8 cellular contexts compared by ENCODE assay signal in genomic region chr22:38696606-38697005, GRCh38. TPM values are rescaled to one million over a fixed set of nuclear protein-coding genes. Genes with fewer than 3 reads are reported as not detected.
DNase-seq lines count a peak whose midpoint lies in the region; ATAC-seq and TF ChIP-seq lines count a peak whose summit lies in the region.

No MANE protein-coding gene starts in this region.

- H3K4me1 ChIP-seq in liver (ENCODE audit: control insufficient read depth in 4 of 4, insufficient read depth in 4 of 4, low read length in 3 of 4): peaks cover 8 to 36% (median 29%) of the 10 kb centered on the region in 4 donors

- no peaks in the 10 kb centered on the region for H3K27me3 Mint-ChIP-seq in stimulated activated naive CD8-positive, alpha-beta T cell treated with anti-CD3 and anti-CD28 coated beads, Interleukin-15, amount 100 ng/mL, for 72 hours

- peak overlapping the region; percentile 91 to 98 for H3K4me3 Mint-ChIP-seq in stimulated activated naive CD8-positive, alpha-beta T cell treated with anti-CD3 and anti-CD28 coated beads, Interleukin-15, amount 100 ng/mL, for 72 hours

- no peak overlapping the region for H3K4me3 ChIP-seq in liver (ENCODE audit: low read depth in 1 of 3, low read length in 3 of 3)

- no peaks in the 10 kb centered on the region for H3K9me3 ChIP-seq in liver (ENCODE audit: control insufficient read depth in 4 of 4, low read length in 3 of 4)

- H3K27ac Mint-ChIP-seq in stimulated activated naive CD8-positive, alpha-beta T cell treated with anti-CD3 and anti-CD28 coated beads, Interleukin-15, amount 100 ng/mL, for 72 hours: peak overlapping the region; percentile 66 to 93

- peak; percentile 56 for ATAC-seq in stimulated activated naive CD8-positive, alpha-beta T cell treated with anti-CD3 and anti-CD28 coated beads, Interleukin-15, amount 100 ng/mL, for 72 hours
- ATAC-seq in HG02938 (IDR thresholded peaks at IDR 0.05; ENCODE audit: unreplicated experiment): no peak

- peak overlapping the region; percentile 29 for H3K27ac ChIP-seq in angular gyrus (ENCODE audit: low read depth, low read length)
- peak overlapping the region; percentile 15 to 43 for H3K27ac ChIP-seq in liver (ENCODE audit: low read depth in 1 of 2, low read length in 2 of 2)

- H3K9me3 Mint-ChIP-seq in stimulated activated naive CD8-positive, alpha-beta T cell treated with anti-CD3 and anti-CD28 coated beads, Interleukin-15, amount 100 ng/mL, for 72 hours: no peaks in the 10 kb centered on the region

- H3K9ac ChIP-seq in liver (ENCODE audit: low read depth in 1 of 2, low read length in 2 of 2): no peak overlapping the region

- DNase-seq in CD1c-positive myeloid dendritic cell (ENCODE audit: extremely low spot score): peak; percentile 75
- DNase-seq in NCI-H69 (lab: John Stamatoyannopoulos, UW): peak; percentile 15
- peak; percentile 33 to 60 for DNase-seq in stimulated activated naive CD8-positive, alpha-beta T cell treated with anti-CD3 and anti-CD28 coated beads, Interleukin-15, amount 100 ng/mL, for 72 hours
- DNase-seq in putamen (ENCODE audit: low spot score): no peak
- DNase-seq in DMS79 treated with DMSO at 0.1 percent for 48 hours (lab: John Stamatoyannopoulos, UW): no peak

- WGBS in liver: 64% methylated on average over 1 of the region's 1 CpG

- peaks cover 58% of the 10 kb centered on the region for H3K4me1 Mint-ChIP-seq in stimulated activated naive CD8-positive, alpha-beta T cell treated with anti-CD3 and anti-CD28 coated beads, Interleukin-15, amount 100 ng/mL, for 72 hours

- TF ChIP-seq CTCF in liver (IDR thresholded peaks at IDR 0.05; ENCODE audit: low read depth, low read length, missing input control): no peak

- TF ChIP-seq RAD21 in liver (IDR thresholded peaks at IDR 0.05): no peak

- no peaks in the 10 kb centered on the region for H3K36me3 ChIP-seq in liver (ENCODE audit: control insufficient read depth in 4 of 4, insufficient read depth in 3 of 4, low read depth in 1 of 4, low read length in 3 of 4)

- H3K27me3 ChIP-seq in liver (ENCODE audit: control insufficient read depth in 4 of 4, insufficient read depth in 4 of 4, low read length in 3 of 4): no peaks in the 10 kb centered on the region

TF ChIP-seq in liver, 16 proteins besides CTCF, POLR2A, EP300 and RAD21:
- TF ChIP-seq GABPA (IDR thresholded peaks at IDR 0.05 in 1 of 2, conservative IDR thresholded peaks at IDR 0.05 in 1 of 2): no peak
- TF ChIP-seq HNF4G (IDR thresholded peaks at IDR 0.05): no peak
- TF ChIP-seq JUND (IDR thresholded peaks at IDR 0.05): peak in 1 of 2 donors; percentile 49
- TF ChIP-seq YY1 (IDR thresholded peaks at IDR 0.05): peak; percentile 22
- TF ChIP-seq FOXA1 (IDR thresholded peaks at IDR 0.05): no peak

RNA-seq across cellular contexts. Expression of gene JOSD1, which starts 4.1 kb away (rescaled TPM):
- total RNA-seq in liver: 10 to 100 TPM; 15.6 to 20.6 TPM
- 10 to 100 TPM in 1 of 2 donors, 1 to 10 TPM in 1; 3.4 to 13.8 TPM for polyA plus RNA-seq in liver

RNA-seq across cellular contexts. Expression of gene GTPBP1, which starts 9.1 kb away (rescaled TPM):
- total RNA-seq in liver: 10 to 100 TPM; 24.3 to 56.3 TPM
- 1 to 10 TPM; 5.3 to 7.8 TPM for polyA plus RNA-seq in liver

RNA-seq across cellular contexts. Expression of gene TOMM22, which starts 14.8 kb away (rescaled TPM):
- total RNA-seq in liver: 10 to 100 TPM; 20.2 to 20.8 TPM
- polyA plus RNA-seq in liver: 10 to 100 TPM; 21.9 to 44.3 TPM

RNA-seq across cellular contexts. Expression of gene CBY1, which starts 40.2 kb away (rescaled TPM):
- total RNA-seq in liver: 1 to 10 TPM; 6.3 to 8.6 TPM
- 10 to 100 TPM in 1 of 2 donors, 1 to 10 TPM in 1; 9.3 to 14.9 TPM for polyA plus RNA-seq in liver

RNA-seq across cellular contexts. Expression of gene FAM227A, which starts 40.4 kb away (rescaled TPM):
- under 1 TPM; 0.05 to 0.42 TPM for total RNA-seq in liver
- under 1 TPM; 0.01 to 0.03 TPM for polyA plus RNA-seq in liver

Comparison
In these comparisons a context has a peak if more than half of its experiments do, and no peak if none do; other contexts are left out.
1. DNase-seq: peak in CD1c-positive myeloid dendritic cell (single experiment), NCI-H69 (single experiment) and stimulated activated naive CD8-positive, alpha-beta T cell treated with anti-CD3 and anti-CD28 coated beads, Interleukin-15, amount 100 ng/mL, for 72 hours (2 of 2); none in putamen (single experiment) and DMS79 treated with DMSO at 0.1 percent for 48 hours (single experiment).